In the genomic region with DNA sequence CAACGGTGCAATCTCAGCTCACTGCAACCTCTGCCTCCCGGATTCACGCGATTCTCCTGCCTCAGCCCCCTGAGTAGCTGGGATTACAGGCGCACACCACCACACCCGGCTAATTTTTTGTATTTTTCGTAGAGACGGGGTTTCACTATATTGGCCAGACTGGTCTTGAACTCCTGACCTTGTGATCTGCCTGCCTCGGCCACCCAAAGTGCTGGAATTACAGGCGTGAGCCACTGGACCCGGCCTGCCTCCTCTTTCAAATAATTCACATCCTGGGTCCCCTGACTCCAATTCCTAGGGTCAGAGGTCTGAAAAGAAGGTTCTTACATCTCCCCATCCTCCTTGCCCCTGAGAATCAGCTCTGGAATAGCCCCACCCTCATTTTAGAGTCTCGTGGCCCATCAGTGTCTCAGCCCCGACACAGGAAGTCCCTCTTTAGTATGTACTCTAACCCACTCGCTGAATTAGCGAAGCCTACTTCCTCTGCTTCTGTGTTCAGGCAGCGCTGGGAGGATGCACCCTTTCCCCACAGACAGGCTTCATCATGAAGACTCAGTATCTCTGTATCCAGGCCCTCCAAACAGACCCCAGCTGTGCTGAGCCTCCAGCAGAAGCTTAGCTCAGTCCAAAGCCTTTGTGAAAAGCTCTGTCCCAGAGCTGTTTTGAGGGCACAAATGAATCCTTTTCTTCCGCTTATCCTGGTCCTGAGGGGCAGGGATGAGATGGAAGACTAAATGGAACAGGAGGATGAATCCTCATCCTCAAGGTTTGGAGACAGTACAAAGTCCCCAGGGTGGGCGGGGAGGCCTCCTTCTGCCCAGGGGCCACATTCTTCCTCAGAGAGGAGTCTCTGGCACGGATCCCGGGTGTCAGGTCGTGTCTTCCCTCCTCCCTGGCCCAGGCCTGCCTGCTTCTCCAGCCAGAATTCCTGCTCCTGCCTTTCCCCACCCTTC, we compare ENCODE assay signal across 8 cellular contexts. TPM values are rescaled to one million over a fixed set of nuclear protein-coding genes. Genes with fewer than 3 reads are reported as not detected.
DNase-seq lines count a peak whose midpoint lies in the region; ATAC-seq and TF ChIP-seq lines count a peak whose summit lies in the region.
"Had no signal": no experiment of that assay in that cellular context is flagged by ENCODE, and none has a peak within 500 bp of the region (broad histone marks: within the 10 kb centered on the region; RNA-seq: fewer than 3 reads in every experiment).

No MANE protein-coding gene starts in this region.

- no peaks in the 10 kb centered on the region for H3K27me3 ChIP-seq in upper lobe of right lung

- H3K36me3 ChIP-seq in upper lobe of right lung, result no peaks in the 10 kb centered on the region

- peaks cover 4% of the 10 kb centered on the region for H3K4me1 ChIP-seq in upper lobe of right lung

- intact Hi-C loops in upper lobe of right lung (cut with DNase I), result no loop called here

- DNase-seq in NCI-H2171 (lab: John Stamatoyannopoulos, UW) (peak; percentile 87), left lobe of liver (ENCODE audit: low spot score) (no peak), upper lobe of right lung (no peak), 8988T (no peak)
- DNase-seq in activated T-cell treated with anti-CD3 and anti-CD28 coated beads, Interleukin-2, amount 50 U/mL, for 48 hours, result peak; percentile 63 to 69

- H3K27ac ChIP-seq in upper lobe of right lung, result peak overlapping the region; percentile 17
- H3K27ac ChIP-seq: VCaP had no signal

- peak overlapping the region; percentile 10 for H3K4me3 ChIP-seq in upper lobe of right lung

- ATAC-seq in GM18502 (IDR thresholded peaks at IDR 0.05; ENCODE audit: poor library complexity, unreplicated experiment) (peak; percentile 56), GM21723 (IDR thresholded peaks at IDR 0.05; ENCODE audit: unreplicated experiment) (peak; percentile 69), left lobe of liver (peak; percentile 67), upper lobe of right lung (peak; percentile 52)

- TF ChIP-seq CTCF in upper lobe of right lung (IDR thresholded peaks at IDR 0.05), result no peak

- H3K9me3 ChIP-seq in upper lobe of right lung, result no peaks in the 10 kb centered on the region

RNA-seq across cellular contexts. Expression of a gene that starts 3.5 kb away (rescaled TPM):
- 0.88 TPM for total RNA-seq in left lobe of liver
- total RNA-seq in upper lobe of right lung, result 2.5 TPM

RNA-seq across cellular contexts. Expression of a gene that starts 14.9 kb away (rescaled TPM):
- total RNA-seq in left lobe of liver, result 3.2 TPM
- total RNA-seq in upper lobe of right lung, result 3.8 TPM

RNA-seq across cellular contexts. Expression of a gene that starts 25.1 kb away (rescaled TPM):
- 87.3 TPM for total RNA-seq in left lobe of liver
- total RNA-seq in upper lobe of right lung, result 160 TPM

RNA-seq across cellular contexts. Expression of a gene that starts 30.6 kb away (rescaled TPM):
- total RNA-seq in left lobe of liver (14.4 TPM), upper lobe of right lung (38.0 TPM)

RNA-seq across cellular contexts. Expression of a gene that starts 56.9 kb away (rescaled TPM):
- total RNA-seq in left lobe of liver (20.3 TPM), upper lobe of right lung (53.6 TPM)

Comparison
In these comparisons a context has a peak if more than half of its experiments do, and no peak if none do; other contexts are left out.
1. DNase-seq: peak in NCI-H2171 (single experiment) and activated T-cell treated with anti-CD3 and anti-CD28 coated beads, Interleukin-2, amount 50 U/mL, for 48 hours (2 of 2); none in left lobe of liver (single experiment), upper lobe of right lung (single experiment) and 8988T (single experiment).
2. Peak in every context shown above with its lines, with median percentiles within 50 percentile points of each other: ATAC-seq.